Comparison of ENCODE assay signal across 34 cellular contexts in the genomic region with DNA sequence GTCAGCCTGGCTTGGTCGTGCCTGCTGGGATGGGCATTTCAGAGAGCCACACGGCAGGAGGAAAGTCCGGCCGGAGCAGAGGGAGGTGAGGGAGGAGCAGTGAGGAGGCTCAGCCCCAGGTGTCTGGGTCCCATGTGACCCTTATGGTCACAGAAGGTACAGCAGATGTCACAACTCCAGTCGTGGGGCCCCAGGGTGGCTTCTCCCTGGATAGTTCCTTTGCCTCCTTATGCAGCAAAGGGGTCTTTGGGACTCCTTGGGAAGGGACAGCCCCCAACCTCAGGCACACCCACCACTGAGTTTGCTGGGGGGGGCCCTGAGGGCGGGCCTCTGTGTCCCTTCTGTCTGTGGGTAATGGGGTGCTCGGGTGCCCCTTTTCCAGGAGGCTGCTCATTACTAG. TPM values are rescaled to one million over a fixed set of nuclear protein-coding genes. Genes with fewer than 3 reads are reported as not detected.
DNase-seq lines count a peak whose midpoint lies in the region; ATAC-seq and TF ChIP-seq lines count a peak whose summit lies in the region.
"Had no signal": no experiment of that assay in that cellular context is flagged by ENCODE, and none has a peak within 500 bp of the region (broad histone marks: within the 10 kb centered on the region; RNA-seq: fewer than 3 reads in every experiment).

No MANE protein-coding gene starts in this region.

- H2BK120ac ChIP-seq in mesenchymal stem cell (ENCODE audit: low read depth, low read length), result no peak overlapping the region

- DNase-seq in DMS53 (lab: John Stamatoyannopoulos, UW), result peak; percentile 29
- DNase-seq in DMS53 treated with DMSO at 0.1 percent for 48 hours (lab: John Stamatoyannopoulos, UW; ENCODE audit: unreplicated experiment), result no peak
- DNase-seq in coronary artery (ENCODE audit: low spot score), result peak; percentile 62
- DNase-seq in mesenchymal stem cell, result no peak
- DNase-seq in prostate gland (ENCODE audit: low spot score), result no peak
- DNase-seq in NCI-H1694 (lab: John Stamatoyannopoulos, UW), result no peak
- DNase-seq: activated CD4-positive, alpha-beta memory T cell treated with anti-CD3 and anti-CD28 coated beads for 36 hours; activated CD4-positive, alpha-beta T cell treated with anti-CD3 and anti-CD28 coated beads for 1 hour; activated naive CD4-positive, alpha-beta T cell treated with anti-CD3 and anti-CD28 coated beads, Interleukin-2, amount 50 U/mL, for 16 hours; DMS79 treated with DMSO at 0.1 percent for 48 hours; foreskin fibroblast; GDM1; KG1; midbrain; MM.1S; naive thymus-derived CD4-positive, alpha-beta T cell; NCI-H1105 treated with DMSO at 0.1 percent for 48 hours; NCI-H2029; NCI-H226; NCI-H526 treated with DMSO at 0.1 percent for 48 hours; right cardiac atrium; stimulated activated CD4-positive, alpha-beta T cell treated with anti-CD3 and anti-CD28 coated beads, Interleukin-2, amount 100 ng/mL, for 24 hours had no signal

- H3K36me3 ChIP-seq in mesenchymal stem cell (ENCODE audit: control insufficient read depth in 1 of 2, insufficient read depth in 2 of 2, low read depth in 1 of 2, low read length in 2 of 2), result no peaks in the 10 kb centered on the region
- H3K36me3 ChIP-seq in prostate gland, result no peaks in the 10 kb centered on the region
- H3K36me3 ChIP-seq: breast epithelium, pancreas had no signal

- peaks cover 6% of the 10 kb centered on the region for H3K4me1 ChIP-seq in mesenchymal stem cell (ENCODE audit: control insufficient read depth, insufficient read depth, low read depth, low read length)
- H3K4me1 ChIP-seq in prostate gland (replicated peaks), result no peaks in the 10 kb centered on the region
- H3K4me1 ChIP-seq: breast epithelium had no signal

- no peak overlapping the region for H2AFZ ChIP-seq in mesenchymal stem cell (ENCODE audit: low read depth, low read length)

- no peak overlapping the region for H2BK15ac ChIP-seq in mesenchymal stem cell (ENCODE audit: low read depth, poor library complexity, severe bottlenecking)

- intact Hi-C loops in prostate gland (cut with DNase I), result no loop called here

- peak overlapping the region; percentile 31 for H4K91ac ChIP-seq in mesenchymal stem cell (ENCODE audit: low read length)

- H2BK5ac ChIP-seq in mesenchymal stem cell (ENCODE audit: low read depth, low read length, poor library complexity, severe bottlenecking), result no peak overlapping the region

- peaks cover 29 to 71% of the 10 kb centered on the region in 2 experiments for H3K27me3 ChIP-seq in mesenchymal stem cell (ENCODE audit: control insufficient read depth in 1 of 2, insufficient read depth in 1 of 2, low read length in 2 of 2)
- no peaks in the 10 kb centered on the region for H3K27me3 ChIP-seq in prostate gland (replicated peaks; ENCODE audit: insufficient read depth)
- H3K27me3 ChIP-seq: pancreas had no signal

- no peaks in the 10 kb centered on the region for H3K79me1 ChIP-seq in mesenchymal stem cell (replicated peaks; ENCODE audit: low read length, poor library complexity, severe bottlenecking)

- WGBS in mesenchymal stem cell, result 72% methylated on average over 7 of the region's 7 CpGs
- WGBS in prostate gland, result 88% methylated on average over 7 of the region's 7 CpGs

- TF ChIP-seq CTCF in coronary artery (IDR thresholded peaks at IDR 0.05) (no peak), prostate gland (IDR thresholded peaks at IDR 0.05) (no peak)

- no peak overlapping the region for H3K23ac ChIP-seq in mesenchymal stem cell (ENCODE audit: low read length in 2 of 2)

- no peak overlapping the region for H2BK12ac ChIP-seq in mesenchymal stem cell (ENCODE audit: low read length in 2 of 2)

- H3K9me3 ChIP-seq in mesenchymal stem cell (ENCODE audit: control insufficient read depth, low read length) (no peaks in the 10 kb centered on the region), prostate gland (no peaks in the 10 kb centered on the region)
- H3K9me3 ChIP-seq: breast epithelium, pancreas had no signal

- TF ChIP-seq POLR2A in prostate gland (IDR thresholded peaks at IDR 0.05), result no peak

- H2AK5ac ChIP-seq in mesenchymal stem cell (ENCODE audit: low read length, severe bottlenecking), result no peak overlapping the region

- ATAC-seq in HG03097 (IDR thresholded peaks at IDR 0.05; ENCODE audit: low FRiP score, unreplicated experiment) (no peak), GM19452 (IDR thresholded peaks at IDR 0.05; ENCODE audit: unreplicated experiment) (no peak)
- ATAC-seq: naive thymus-derived CD4-positive, alpha-beta T cell; SK-N-SH treated with all-trans-retinoic acid at 6 μM for 48 hours had no signal

- H3K18ac ChIP-seq in mesenchymal stem cell (ENCODE audit: low read depth in 1 of 2, low read length in 2 of 2), result no peak overlapping the region

- H3K9ac ChIP-seq in mesenchymal stem cell (ENCODE audit: low read length), result no peak overlapping the region

- H4K8ac ChIP-seq in mesenchymal stem cell (ENCODE audit: low read length), result no peak overlapping the region

- H3K4me3 ChIP-seq in coronary artery (no peak overlapping the region), mesenchymal stem cell (ENCODE audit: insufficient read depth in 1 of 2, low read depth in 1 of 2, low read length in 2 of 2) (no peak overlapping the region), prostate gland (no peak overlapping the region)

- H3K14ac ChIP-seq in mesenchymal stem cell (ENCODE audit: low read length in 2 of 2), result no peak overlapping the region

- no peak overlapping the region for H3K4ac ChIP-seq in mesenchymal stem cell (ENCODE audit: low read depth in 1 of 2, low read length in 2 of 2)

- no peak overlapping the region for H3K4me2 ChIP-seq in mesenchymal stem cell (ENCODE audit: low read length, poor library complexity, severe bottlenecking)

- H3K27ac ChIP-seq in coronary artery (no peak overlapping the region), mesenchymal stem cell (ENCODE audit: low read length, poor library complexity, severe bottlenecking) (no peak overlapping the region), prostate gland (peak overlapping the region; percentile 12 to 29)
- H3K27ac ChIP-seq: 22Rv1, pancreas had no signal

RNA-seq across cellular contexts. Expression of gene PRKAG2, which starts 19.6 kb away (rescaled TPM):
- polyA plus RNA-seq in mesenchymal stem cell (2013, experiment 1 of 2), result 18.0 TPM
- 18.8 TPM for polyA plus RNA-seq in mesenchymal stem cell (2013, experiment 2 of 2)
- 10 to 100 TPM; 31.6 to 38.1 TPM for total RNA-seq in prostate gland

RNA-seq across cellular contexts. Expression of gene GALNTL5, which starts 59.8 kb away (rescaled TPM):
- not detected for polyA plus RNA-seq in mesenchymal stem cell (2013, experiment 1 of 2)
- polyA plus RNA-seq in mesenchymal stem cell (2013, experiment 2 of 2), result not detected
- 1 to 10 TPM in 1 of 2 donors, not detected in 1; 9.3 TPM for total RNA-seq in prostate gland
- total RNA-seq: activated CD4-positive, alpha-beta memory T cell treated with anti-CD3 and anti-CD28 coated beads for 36 hours; activated T-helper 1 cell treated with anti-CD3 and anti-CD28 coated beads, Interleukin-12 subunit alpha, Interleukin-12 subunit beta, Interleukin-2, Interleukin-4 antibody, amounts not matched to agents 30 ng/mL and 10 ng/mL and 1 ng/mL, durations not matched to agents 14 hours and 24 hours and 36 hours; breast epithelium; esophagus mucosa; lower leg skin; naive thymus-derived CD4-positive, alpha-beta T cell; pancreas; Right ventricle myocardium inferior; T-helper 2 cell treated with Interferon-gamma antibody and Interleukin-4, amounts not matched to agents 100 ng/mL and 5 ng/mL, for 36 hours had no signal
- polyA plus RNA-seq: keratinocyte; naive thymus-derived CD4-positive, alpha-beta T cell; pancreas; right cardiac atrium had no signal

Comparison
In these comparisons a context has a peak if more than half of its experiments do, and no peak if none do; other contexts are left out.
1. DNase-seq: peak in DMS53 (single experiment) and coronary artery (single experiment); none in DMS53 treated with DMSO at 0.1 percent for 48 hours (single experiment), mesenchymal stem cell (single experiment), prostate gland (single experiment) and NCI-H1694 (single experiment).
2. H3K27ac ChIP-seq: peak in prostate gland (2 of 2); none in coronary artery (0 of 2) and mesenchymal stem cell (single experiment).